In genomic region chr13:43574601-43575000, GRCh38 we compare ENCODE assay signal across 1 cellular context.
TF ChIP-seq lines count a peak whose summit lies in the region.

No MANE protein-coding gene starts in this region.

TF ChIP-seq in SK-N-SH treated with all-trans-retinoic acid at 6 μM for 48 hours, 23 proteins besides CTCF, POLR2A, EP300 and RAD21 (continued from another document):
- TF ChIP-seq, protein P1, sequence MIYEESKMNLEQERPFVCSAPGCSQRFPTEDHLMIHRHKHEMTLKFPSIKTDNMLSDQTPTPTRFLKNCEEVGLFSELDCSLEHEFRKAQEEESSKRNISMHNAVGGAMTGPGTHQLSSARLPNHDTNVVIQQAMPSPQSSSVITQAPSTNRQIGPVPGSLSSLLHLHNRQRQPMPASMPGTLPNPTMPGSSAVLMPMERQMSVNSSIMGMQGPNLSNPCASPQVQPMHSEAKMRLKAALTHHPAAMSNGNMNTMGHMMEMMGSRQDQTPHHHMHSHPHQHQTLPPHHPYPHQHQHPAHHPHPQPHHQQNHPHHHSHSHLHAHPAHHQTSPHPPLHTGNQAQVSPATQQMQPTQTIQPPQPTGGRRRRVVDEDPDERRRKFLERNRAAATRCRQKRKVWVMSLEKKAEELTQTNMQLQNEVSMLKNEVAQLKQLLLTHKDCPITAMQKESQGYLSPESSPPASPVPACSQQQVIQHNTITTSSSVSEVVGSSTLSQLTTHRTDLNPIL (CRISPR knock-in tag; IDR thresholded peaks at IDR 0.05; ENCODE audit: low read depth), result no peak
TF ChIP-seq in SK-N-SH treated with all-trans-retinoic acid at 6 μM for 48 hours: peak in this region for 0.
